8 cellular contexts compared by ENCODE assay signal in the genomic region with DNA sequence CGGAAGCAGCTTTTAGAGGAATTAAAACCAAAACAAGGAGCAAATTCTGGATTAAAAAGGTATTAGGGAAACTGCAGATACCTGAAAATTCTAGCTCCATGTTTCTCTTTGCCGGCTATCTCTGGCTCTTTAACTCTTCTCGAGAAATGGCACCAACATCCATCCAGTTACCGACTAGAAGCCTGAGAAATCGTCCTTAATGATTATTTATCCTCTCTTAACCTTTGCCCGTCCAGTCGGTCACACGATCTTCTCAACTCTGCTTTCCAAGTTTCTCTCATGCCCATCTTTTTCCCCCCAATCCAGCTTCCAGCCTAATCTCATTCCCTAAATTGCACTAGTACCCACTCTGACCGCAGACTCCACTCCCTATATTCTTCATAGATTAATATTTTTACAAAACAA. TPM values are rescaled to one million over a fixed set of nuclear protein-coding genes. Genes with fewer than 3 reads are reported as not detected.
A peak's percentile ranks its signal among the peaks of the same experiment; 100 is the strongest.
DNase-seq lines count a peak whose midpoint lies in the region; FAIRE-seq and TF ChIP-seq lines count a peak whose summit lies in the region.

No MANE protein-coding gene starts in this region.

- H3K4me1 ChIP-seq in iPS DF 6.9 (ENCODE audit: control insufficient read depth, insufficient read depth, low read length) (no peaks in the 10 kb centered on the region), thyroid gland (peaks cover 8 to 16% of the 10 kb centered on the region in 2 donors)

- H3K27ac ChIP-seq in SK-N-MC = peak overlapping the region; percentile 60; the same call in 1 of the 2 replicates
- no peak overlapping the region for H3K27ac ChIP-seq in iPS DF 6.9 (ENCODE audit: low read length)
- H3K27ac ChIP-seq in thyroid gland = peak overlapping the region; percentile 92

- no peak for TF ChIP-seq CTCF in HFF-Myc (IDR thresholded peaks at IDR 0.05; ENCODE audit: low read depth, low read length, missing control alignments)
- no peak for TF ChIP-seq CTCF in thyroid gland (IDR thresholded peaks at IDR 0.05)

- H3K36me3 ChIP-seq in SK-N-MC (ENCODE audit: insufficient read depth, low read length) (peaks cover 10% of the 10 kb centered on the region), iPS DF 6.9 (ENCODE audit: control insufficient read depth, insufficient read depth, low read length) (peaks cover 2% of the 10 kb centered on the region; the same call in 1 of the 2 replicates), thyroid gland (no peaks in the 10 kb centered on the region)

- no peak for FAIRE-seq in H54 (lab: Jason Lieb, UNC)

- no CpG with 5 or more reads among the region's 9 CpGs for WGBS in iPS DF 6.9 (ENCODE audit: insufficient coverage, insufficient read length)
- 2 to 5% methylated on average over 9 of the region's 9 CpGs for WGBS in thyroid gland, 2 donors

- peak; percentile 20 for DNase-seq in GM03348 (ENCODE audit: low spot score)
- DNase-seq in HFF-Myc (ENCODE audit: extremely low read depth, low read depth) = no peak
- DNase-seq in SK-N-MC (ENCODE audit: low read depth, low spot score) = no peak
- no peak for DNase-seq in iPS DF 6.9 (ENCODE audit: low read depth, low spot score)
- DNase-seq in thyroid gland = no peak
- no peak for DNase-seq in SK-N-DZ (ENCODE audit: low spot score)
- no peak for DNase-seq in H54 (ENCODE audit: insufficient read length, low spot score)
- no peak for DNase-seq in COLO829 (ENCODE audit: low spot score)

- peak overlapping the region; percentile 92 for H3K4me3 ChIP-seq in HFF-Myc (replicated peaks; ENCODE audit: low read depth, low read length)
- H3K4me3 ChIP-seq in SK-N-MC = peak overlapping the region; percentile 90
- peak overlapping the region; percentile 81; the same call in 1 of the 2 replicates for H3K4me3 ChIP-seq in iPS DF 6.9 (ENCODE audit: low read length)
- H3K4me3 ChIP-seq in thyroid gland (replicated peaks in 1 of 3) = peak overlapping the region in 2 of 3 donors; percentile 54 to 85

- H3K9me3 ChIP-seq in SK-N-MC (ENCODE audit: low read depth, low read length) (no peaks in the 10 kb centered on the region), iPS DF 6.9 (ENCODE audit: control insufficient read depth, insufficient read depth, low read length) (no peaks in the 10 kb centered on the region), thyroid gland (no peaks in the 10 kb centered on the region)

- no peak for TF ChIP-seq POLR2A in thyroid gland (IDR thresholded peaks at IDR 0.05)
- TF ChIP-seq POLR2A in H54 (IDR thresholded peaks at IDR 0.05; ENCODE audit: low read depth, low read length) = no peak

- intact Hi-C loops in thyroid gland (cut with DNase I) = loop anchor here (5.0 kb wide), 1 partner anchor 239 kb away; a partner anchor contains a TSS

- no peaks in the 10 kb centered on the region for H3K27me3 ChIP-seq in iPS DF 6.9 (ENCODE audit: control insufficient read depth, insufficient read depth, low read length)
- H3K27me3 ChIP-seq in thyroid gland = no peaks in the 10 kb centered on the region

- H3K9ac ChIP-seq in SK-N-MC (ENCODE audit: insufficient read length) = peak overlapping the region; percentile 95

RNA-seq across cellular contexts. Expression of a gene that starts 0.6 kb away (rescaled TPM):
- under 1 TPM in 3 of 4 donors, not detected in 1; 0.33 to 0.67 (median 0.46) TPM for total RNA-seq in thyroid gland
- 23.1 and 28.5 TPM in 2 replicates for polyA plus RNA-seq in SK-N-DZ (2014; cell fraction: cytosol; rRNA removed)
- polyA plus RNA-seq in SK-N-DZ (2014; cell fraction: nucleus; rRNA removed) = 18.1 and 19.7 TPM in 2 replicates
